Comparison of ENCODE assay signal across 8 cellular contexts in genomic region chr1:32965251-32965643, GRCh38. TPM values are rescaled to one million over a fixed set of nuclear protein-coding genes. Genes with fewer than 3 reads are reported as not detected.
DNase-seq lines count a peak whose midpoint lies in the region; ATAC-seq, FAIRE-seq and TF ChIP-seq lines count a peak whose summit lies in the region.

No MANE protein-coding gene starts in this region.

- intact Hi-C loops in Panc1 (cut with micrococcal nuclease; ENCODE audit: unreplicated experiment): no loop called here
- intact Hi-C loops in endothelial cell of umbilical vein (cut with micrococcal nuclease): no loop called here

- no peaks in the 10 kb centered on the region for H3K36me3 Mint-ChIP-seq in progenitor cell of endocrine pancreas (ENCODE audit: insufficient read depth)

- BruUV-seq in Panc1 (replicated peaks; lab: Mats Ljungman, UMichigan) (no TSS peak), endothelial cell of umbilical vein (replicated peaks; lab: Mats Ljungman, UMichigan) (TSS peak; percentile 75)

- H3K27ac Mint-ChIP-seq in progenitor cell of endocrine pancreas: peak overlapping the region; percentile 92

- no peak for DNase-seq in GM06990 (ENCODE audit: extremely low read depth, insufficient read length)
- no peak for DNase-seq in Panc1 (ENCODE audit: low read depth, low spot score)
- no peak for DNase-seq in endothelial cell of umbilical vein (ENCODE audit: low read depth, low spot score)
- no peak for DNase-seq in progenitor cell of endocrine pancreas (ENCODE audit: low spot score, unreplicated experiment)
- DNase-seq in NCI-H2107 (lab: John Stamatoyannopoulos, UW): no peak
- DNase-seq in ecto neural progenitor cell (ENCODE audit: low spot score): no peak

- POLR2A ChIA-PET in Panc1 (lab: Charles Lee) (interaction anchor here (0.6 kb wide), 1 partner anchor 13 kb away, joined by 11 read pairs; no protein-coding TSS in a partner anchor), endothelial cell of umbilical vein (lab: Charles Lee) (interaction anchor here (0.6 to 2.3 kb wide), 14 partner anchors 8 to 162 kb away, joined by 3 to 16 read pairs (median 4); no protein-coding TSS in a partner anchor)

- H3K27me3 Mint-ChIP-seq in progenitor cell of endocrine pancreas: peaks cover 21% of the 10 kb centered on the region

- H3K4me3 Mint-ChIP-seq in progenitor cell of endocrine pancreas (ENCODE audit: low read depth): peak overlapping the region; percentile 74

- ATAC-seq in Panc1 (no peak), HG03045 (IDR thresholded peaks at IDR 0.05; ENCODE audit: unreplicated experiment) (no peak), HG03025 (IDR thresholded peaks at IDR 0.05; ENCODE audit: low FRiP score, unreplicated experiment) (no peak)

- no peaks in the 10 kb centered on the region for H3K36me3 ChIP-seq in GM06990 (ENCODE audit: control insufficient read depth, insufficient read depth, low read length)
- H3K36me3 ChIP-seq in Panc1 (ENCODE audit: control insufficient read depth, insufficient read depth, low read length): no peaks in the 10 kb centered on the region
- no peaks in the 10 kb centered on the region for H3K36me3 ChIP-seq in endothelial cell of umbilical vein (ENCODE audit: control insufficient read depth in 2 of 2, extremely low read depth in 1 of 2, insufficient read depth in 2 of 2, low read length in 2 of 2)

- TF ChIP-seq CTCF in GM06990 (IDR thresholded peaks at IDR 0.05; ENCODE audit: insufficient read depth, low read length, poor library complexity, severe bottlenecking) (no peak), Panc1 (IDR thresholded peaks at IDR 0.05) (no peak), endothelial cell of umbilical vein (IDR thresholded peaks at IDR 0.05; ENCODE audit: extremely low read depth in 1 of 2, insufficient read depth in 1 of 2, low read depth in 1 of 2, low read length in 2 of 2) (no peak), progenitor cell of endocrine pancreas (IDR thresholded peaks at IDR 0.05; ENCODE audit: unreplicated experiment) (no peak)

- peak overlapping the region; percentile 92 for H3K27ac ChIP-seq in Panc1 (ENCODE audit: low read length)
- no peak overlapping the region for H3K27ac ChIP-seq in endothelial cell of umbilical vein (ENCODE audit: insufficient read depth, low read depth, low read length)

- H3K4me1 Mint-ChIP-seq in progenitor cell of endocrine pancreas (ENCODE audit: low read depth): peaks cover 17% of the 10 kb centered on the region

- peak overlapping the region; percentile 51 for H3K4me2 ChIP-seq in endothelial cell of umbilical vein (ENCODE audit: insufficient read depth, low read length)

- H3K4me3 ChIP-seq in GM06990 (replicated peaks; ENCODE audit: low read depth, low read length) (peak overlapping the region; percentile 57), Panc1 (ENCODE audit: low read depth in 2 of 2, low read length in 2 of 2) (peak overlapping the region; percentile 65 to 76), endothelial cell of umbilical vein (replicated peaks in 1 of 3; ENCODE audit: insufficient read depth in 1 of 3, low read depth in 1 of 3, low read length in 3 of 3) (peak overlapping the region in 2 of 3 experiments; percentile 33 to 98)

- H3K4me1 ChIP-seq in Panc1 (ENCODE audit: control insufficient read depth, insufficient read depth, low read length) (peaks cover 16% of the 10 kb centered on the region; the same call in 1 of the 2 replicates), endothelial cell of umbilical vein (ENCODE audit: control insufficient read depth, extremely low read depth, insufficient read depth, low read length) (peaks cover 17% of the 10 kb centered on the region)

- no peak overlapping the region for H3K9ac ChIP-seq in endothelial cell of umbilical vein (replicated peaks; ENCODE audit: extremely low read depth, insufficient read depth, low read length)

- CTCF ChIA-PET in Panc1 (lab: Charles Lee) (no interaction called here), endothelial cell of umbilical vein (lab: Charles Lee) (interaction anchor here (1.0 to 2.7 kb wide), 7 partner anchors 12 to 73 kb away, joined by 3 to 43 read pairs (median 6); no protein-coding TSS in a partner anchor)

- H3K9me3 Mint-ChIP-seq in progenitor cell of endocrine pancreas (ENCODE audit: low read depth): no peaks in the 10 kb centered on the region

- no peaks in the 10 kb centered on the region for H3K9me3 ChIP-seq in Panc1 (ENCODE audit: control insufficient read depth, insufficient read depth, low read depth, low read length)
- H3K9me3 ChIP-seq in endothelial cell of umbilical vein (replicated peaks; ENCODE audit: control insufficient read depth, insufficient read depth, low read length): no peaks in the 10 kb centered on the region

- H3K9me1 ChIP-seq in endothelial cell of umbilical vein (replicated peaks; ENCODE audit: control insufficient read depth, extremely low read depth, insufficient read depth, low read length): no peaks in the 10 kb centered on the region

- peaks cover 37% of the 10 kb centered on the region for H3K79me2 ChIP-seq in endothelial cell of umbilical vein (ENCODE audit: control insufficient read depth, insufficient read depth, low read length)

- peak overlapping the region; percentile 43 for H2AFZ ChIP-seq in endothelial cell of umbilical vein (ENCODE audit: low read depth, low read length)

- no peaks in the 10 kb centered on the region for H4K20me1 ChIP-seq in endothelial cell of umbilical vein (replicated peaks; ENCODE audit: control insufficient read depth, extremely low read depth, insufficient read depth, low read length)

- dilution Hi-C loops in endothelial cell of umbilical vein (cut with MboI; ENCODE audit: extremely low pct_ligation_motif_present, low sequenced_read_pairs): no loop called here

- FAIRE-seq in endothelial cell of umbilical vein (lab: Jason Lieb, UNC): no peak

- H3K27me3 ChIP-seq in GM06990 (replicated peaks; ENCODE audit: control insufficient read depth, insufficient read depth, low read length): no peaks in the 10 kb centered on the region
- H3K27me3 ChIP-seq in Panc1 (ENCODE audit: control insufficient read depth, insufficient read depth, low read length): no peaks in the 10 kb centered on the region
- H3K27me3 ChIP-seq in endothelial cell of umbilical vein (ENCODE audit: control insufficient read depth in 2 of 2, insufficient read depth in 2 of 2, low read length in 2 of 2): no peaks in the 10 kb centered on the region

- no peak for TF ChIP-seq POLR2A in endothelial cell of umbilical vein (IDR thresholded peaks at IDR 0.05; ENCODE audit: low read depth, low read length)

- in situ Hi-C loops in Panc1 (cut with HindIII; ENCODE audit: low pct_unique_long_range_greater_than_20kb, low sequenced_read_pairs): no loop called here

TF ChIP-seq in endothelial cell of umbilical vein, 7 proteins besides CTCF, POLR2A, EP300 and RAD21:
- TF ChIP-seq MYC (IDR thresholded peaks at IDR 0.05; ENCODE audit: low read depth, low read length) (no peak), POLR2AphosphoS5 (IDR thresholded peaks at IDR 0.05; ENCODE audit: insufficient read depth, low read depth, low read length) (no peak), FOS (IDR thresholded peaks at IDR 0.05; ENCODE audit: borderline replicate concordance, insufficient read depth, low read length) (no peak), EZH2 (IDR thresholded peaks at IDR 0.05; ENCODE audit: borderline replicate concordance, low read depth, low read length, severe bottlenecking) (no peak), JUN (IDR thresholded peaks at IDR 0.05; ENCODE audit: borderline replicate concordance, insufficient read depth, insufficient read length, low read depth) (no peak), GATA2 (IDR thresholded peaks at IDR 0.05; ENCODE audit: insufficient read depth, insufficient read length, low read depth, low read length) (no peak), MAX (IDR thresholded peaks at IDR 0.05; ENCODE audit: insufficient read depth, insufficient read length) (no peak)

RNA-seq across cellular contexts. Expression of gene RNF19B, which starts 0.6 kb away (rescaled TPM):
- total RNA-seq in Panc1 (2021; ENCODE audit: unreplicated experiment): 29.1 TPM
- polyA plus RNA-seq in Panc1 (2012; ENCODE audit: insufficient read length): 20.4 TPM
- total RNA-seq in endothelial cell of umbilical vein: 24.2 and 25.6 TPM in 2 replicates
- polyA plus RNA-seq in endothelial cell of umbilical vein: 19.2 and 19.6 TPM in 2 replicates
- 24.0 and 26.1 TPM in 2 replicates for polyA plus RNA-seq in endothelial cell of umbilical vein (2011; cell fraction: cytosol; rRNA removed)
- polyA plus RNA-seq in endothelial cell of umbilical vein (2011; cell fraction: nucleus; rRNA removed): 13.0 and 13.6 TPM in 2 replicates
- polyA plus RNA-seq in endothelial cell of umbilical vein (2012): 26.1 and 29.0 TPM in 2 replicates
- polyA minus RNA-seq in endothelial cell of umbilical vein: 25.3 and 31.0 TPM in 2 replicates
- 9.6 TPM for polyA minus RNA-seq in endothelial cell of umbilical vein (2011; cell fraction: cytosol; rRNA and poly(A)+ RNA removed)
- polyA minus RNA-seq in endothelial cell of umbilical vein (2011; cell fraction: nucleus; rRNA and poly(A)+ RNA removed): 9.5 and 9.8 TPM in 2 replicates
- 14.2 and 16.4 TPM in 2 replicates for total RNA-seq in progenitor cell of endocrine pancreas
